ENCODE assay signal across 21 cellular contexts in the genomic region with DNA sequence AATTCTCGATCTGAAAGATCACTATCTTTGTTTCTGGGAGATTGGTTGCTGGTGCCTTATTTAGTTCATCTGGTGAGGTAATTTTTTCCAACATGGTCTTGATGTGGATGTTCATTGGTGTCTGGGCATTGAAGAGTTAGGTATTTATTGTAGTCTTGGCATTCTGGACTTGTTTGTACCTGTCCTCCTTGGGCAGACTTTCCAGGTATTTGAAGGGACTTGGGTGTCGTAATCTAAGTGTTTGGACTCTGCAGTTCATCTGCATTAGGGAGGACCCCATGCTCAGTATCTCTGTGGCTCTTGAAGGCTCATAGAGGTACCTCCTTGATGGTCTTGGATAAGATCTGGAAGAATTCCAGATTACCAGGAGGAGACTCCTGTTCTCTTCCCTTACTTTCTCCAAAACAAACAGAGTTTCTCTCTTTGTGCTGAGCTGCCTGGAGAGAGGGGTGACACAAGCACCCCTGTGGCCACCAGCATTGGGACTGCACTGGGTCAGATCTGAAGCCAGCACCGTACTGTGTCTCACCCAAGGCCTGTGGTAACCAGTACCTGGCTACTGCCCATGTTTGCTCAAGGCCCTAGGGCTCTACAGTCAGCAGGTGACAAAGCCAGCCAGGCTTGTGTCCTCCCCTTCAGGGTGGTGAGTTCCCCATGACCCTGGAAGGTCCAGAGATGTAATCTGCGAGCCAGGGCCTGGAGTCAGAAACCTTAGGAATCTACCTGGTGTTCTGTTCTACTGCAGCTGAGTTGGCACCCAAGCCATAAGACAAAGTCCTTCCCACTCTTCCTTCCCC. TPM values are rescaled to one million over a fixed set of nuclear protein-coding genes. Genes with fewer than 3 reads are reported as not detected.
DNase-seq lines count a peak whose midpoint lies in the region; ATAC-seq, FAIRE-seq and TF ChIP-seq lines count a peak whose summit lies in the region.
"Had no signal": no experiment of that assay in that cellular context is flagged by ENCODE, and none has a peak within 500 bp of the region (broad histone marks: within the 10 kb centered on the region; RNA-seq: fewer than 3 reads in every experiment).

No MANE protein-coding gene starts in this region.

- dilution Hi-C loops in keratinocyte (cut with MboI; ENCODE audit: extremely low pct_ligation_motif_present, low sequenced_read_pairs), result no loop called here

- H3K27me3 Mint-ChIP-seq in activated CD8-positive, alpha-beta T cell treated with anti-CD3 and anti-CD28 coated beads for 36 hours, result peaks cover 2% of the 10 kb centered on the region
- peaks cover 4% of the 10 kb centered on the region for H3K27me3 Mint-ChIP-seq in activated CD8-positive, alpha-beta T cell treated with anti-CD3 and anti-CD28 coated beads, Interleukin-2, amount 10 ng/mL, durations not matched to agents 7 days and 5 days (ENCODE audit: low read depth)
- peaks cover 9% of the 10 kb centered on the region for H3K27me3 Mint-ChIP-seq in activated CD4-positive, alpha-beta memory T cell treated with anti-CD3 and anti-CD28 coated beads, Interleukin-2, amount 10 ng/mL, durations not matched to agents 7 days and 5 days

- no peaks in the 10 kb centered on the region for H3K36me3 ChIP-seq in bronchial epithelial cell (ENCODE audit: control insufficient read depth, insufficient read depth, low read length)
- H3K36me3 ChIP-seq in keratinocyte (ENCODE audit: control insufficient read depth in 2 of 2, extremely low read depth in 1 of 2, insufficient read depth in 2 of 2, low read length in 2 of 2), result peaks cover 0 to 2% of the 10 kb centered on the region in 2 experiments
- no peaks in the 10 kb centered on the region for H3K36me3 ChIP-seq in suprapubic skin
- no peaks in the 10 kb centered on the region for H3K36me3 ChIP-seq in brain microvascular endothelial cell (replicated peaks)
- H3K36me3 ChIP-seq: BLaER1 treated with 17β-estradiol and CSF1 and Interleukin-3, amounts not matched to agents 10 nM and 100 nM had no signal

- 57% methylated on average over 4 of the region's 4 CpGs for WGBS in suprapubic skin

- peaks cover 36% of the 10 kb centered on the region for H3K4me1 ChIP-seq in keratinocyte (ENCODE audit: control insufficient read depth, extremely low read depth, insufficient read depth, low read length)
- peaks cover 32% of the 10 kb centered on the region for H3K4me1 ChIP-seq in suprapubic skin

- H2AFZ ChIP-seq in keratinocyte (ENCODE audit: control insufficient read depth, low read length), result peak overlapping the region; percentile 83

- H3K27ac Mint-ChIP-seq in activated CD8-positive, alpha-beta T cell treated with anti-CD3 and anti-CD28 coated beads for 36 hours, result peak overlapping the region; percentile 3
- no peak overlapping the region for H3K27ac Mint-ChIP-seq in activated CD8-positive, alpha-beta T cell treated with anti-CD3 and anti-CD28 coated beads, Interleukin-2, amount 10 ng/mL, durations not matched to agents 7 days and 5 days
- H3K27ac Mint-ChIP-seq in activated CD4-positive, alpha-beta memory T cell treated with anti-CD3 and anti-CD28 coated beads, Interleukin-2, amount 10 ng/mL, durations not matched to agents 7 days and 5 days, result no peak overlapping the region

- no peak overlapping the region for H3K4me3 ChIP-seq in bronchial epithelial cell (ENCODE audit: low read depth, low read length)
- H3K4me3 ChIP-seq in keratinocyte (ENCODE audit: control insufficient read depth in 2 of 3, extremely low read depth in 1 of 3, insufficient read depth in 2 of 3, low read depth in 1 of 3, low read length in 3 of 3), result peak overlapping the region in 1 of 3 experiments; percentile 5
- no peak overlapping the region for H3K4me3 ChIP-seq in suprapubic skin
- no peak overlapping the region for H3K4me3 ChIP-seq in brain microvascular endothelial cell (ENCODE audit: low read depth, low read length)
- H3K4me3 ChIP-seq: BLaER1 treated with 17β-estradiol and CSF1 and Interleukin-3, amounts not matched to agents 10 nM and 100 nM had no signal

- CTCF ChIA-PET in activated CD8-positive, alpha-beta T cell treated with anti-CD3 and anti-CD28 coated beads for 36 hours (lab: Charles Lee), result interaction anchor here (0.9 to 1.1 kb wide), 4 partner anchors 13 to 126 kb away, joined by 3 to 5 read pairs (median 4); no protein-coding TSS in a partner anchor
- CTCF ChIA-PET in activated CD8-positive, alpha-beta T cell treated with anti-CD3 and anti-CD28 coated beads, Interleukin-2, amount 10 ng/mL, durations not matched to agents 7 days and 5 days (lab: Charles Lee), result no interaction called here
- CTCF ChIA-PET in activated CD4-positive, alpha-beta memory T cell treated with anti-CD3 and anti-CD28 coated beads, Interleukin-2, amount 10 ng/mL, durations not matched to agents 7 days and 5 days (lab: Charles Lee), result interaction anchor here (0.6 kb wide), 1 partner anchor 232 kb away, joined by 5 read pairs; no protein-coding TSS in a partner anchor

- intact Hi-C loops in activated CD8-positive, alpha-beta T cell treated with anti-CD3 and anti-CD28 coated beads for 36 hours (cut with micrococcal nuclease), result no loop called here

- H3K9me3 ChIP-seq in keratinocyte (ENCODE audit: control insufficient read depth, low read depth, low read length) (no peaks in the 10 kb centered on the region), suprapubic skin (no peaks in the 10 kb centered on the region)

- no peaks in the 10 kb centered on the region for H3K9me1 ChIP-seq in keratinocyte (ENCODE audit: control insufficient read depth, extremely low read depth, insufficient read depth, low read length)

- no peaks in the 10 kb centered on the region for H3K9me3 Mint-ChIP-seq in activated CD8-positive, alpha-beta T cell treated with anti-CD3 and anti-CD28 coated beads for 36 hours
- H3K9me3 Mint-ChIP-seq in activated CD8-positive, alpha-beta T cell treated with anti-CD3 and anti-CD28 coated beads, Interleukin-2, amount 10 ng/mL, durations not matched to agents 7 days and 5 days (ENCODE audit: insufficient read depth), result no peaks in the 10 kb centered on the region
- no peaks in the 10 kb centered on the region for H3K9me3 Mint-ChIP-seq in activated CD4-positive, alpha-beta memory T cell treated with anti-CD3 and anti-CD28 coated beads, Interleukin-2, amount 10 ng/mL, durations not matched to agents 7 days and 5 days

- no peak for TF ChIP-seq CTCF in activated CD8-positive, alpha-beta T cell treated with anti-CD3 and anti-CD28 coated beads for 36 hours (IDR thresholded peaks at IDR 0.05)
- no peak for TF ChIP-seq CTCF in bronchial epithelial cell (IDR thresholded peaks at IDR 0.05; ENCODE audit: insufficient read depth, low read length, severe bottlenecking)
- TF ChIP-seq CTCF in keratinocyte (optimal IDR thresholded peaks at IDR 0.05 in 1 of 3, IDR thresholded peaks at IDR 0.05 in 1 of 3, conservative IDR thresholded peaks at IDR 0.05 in 1 of 3; ENCODE audit: extremely low read depth in 1 of 3, insufficient read depth in 2 of 3, low read length in 3 of 3), result no peak
- TF ChIP-seq CTCF in suprapubic skin (IDR thresholded peaks at IDR 0.05), result no peak
- no peak for TF ChIP-seq CTCF in brain microvascular endothelial cell (IDR thresholded peaks at IDR 0.05; ENCODE audit: low read depth, low read length, missing control alignments)

- H3K4me3 Mint-ChIP-seq in activated CD8-positive, alpha-beta T cell treated with anti-CD3 and anti-CD28 coated beads for 36 hours, result no peak overlapping the region
- no peak overlapping the region for H3K4me3 Mint-ChIP-seq in activated CD8-positive, alpha-beta T cell treated with anti-CD3 and anti-CD28 coated beads, Interleukin-2, amount 10 ng/mL, durations not matched to agents 7 days and 5 days
- H3K4me3 Mint-ChIP-seq in activated CD4-positive, alpha-beta memory T cell treated with anti-CD3 and anti-CD28 coated beads, Interleukin-2, amount 10 ng/mL, durations not matched to agents 7 days and 5 days, result no peak overlapping the region

- no peak for TF ChIP-seq POLR2A in suprapubic skin (IDR thresholded peaks at IDR 0.05)

- H3K27me3 ChIP-seq in bronchial epithelial cell (ENCODE audit: control insufficient read depth, insufficient read depth, low read length) (no peaks in the 10 kb centered on the region), keratinocyte (ENCODE audit: control insufficient read depth, extremely low read depth, insufficient read depth, low read length) (no peaks in the 10 kb centered on the region), suprapubic skin (no peaks in the 10 kb centered on the region), brain microvascular endothelial cell (replicated peaks) (no peaks in the 10 kb centered on the region)
- H3K27me3 ChIP-seq: BLaER1 treated with 17β-estradiol and CSF1 and Interleukin-3, amounts not matched to agents 10 nM and 100 nM had no signal

- in situ Hi-C loops in brain microvascular endothelial cell (cut with HindIII; ENCODE audit: low pct_ligation_motif_present, low sequenced_read_pairs), result no loop called here

- no peak for FAIRE-seq in bronchial epithelial cell (lab: Jason Lieb, UNC)
- FAIRE-seq in keratinocyte (lab: Jason Lieb, UNC), result peak; percentile 92
- FAIRE-seq: GM18507 had no signal

- ATAC-seq in activated CD8-positive, alpha-beta T cell treated with anti-CD3 and anti-CD28 coated beads for 36 hours, result no peak
- no peak for ATAC-seq in activated CD8-positive, alpha-beta T cell treated with anti-CD3 and anti-CD28 coated beads, Interleukin-2, amount 10 ng/mL, durations not matched to agents 7 days and 5 days
- ATAC-seq: Panc1 had no signal

- POLR2A ChIA-PET in activated CD8-positive, alpha-beta T cell treated with anti-CD3 and anti-CD28 coated beads for 36 hours (lab: Charles Lee), result no interaction called here
- POLR2A ChIA-PET in activated CD8-positive, alpha-beta T cell treated with anti-CD3 and anti-CD28 coated beads, Interleukin-2, amount 10 ng/mL, durations not matched to agents 7 days and 5 days (lab: Charles Lee), result no interaction called here
- POLR2A ChIA-PET in activated CD4-positive, alpha-beta memory T cell treated with anti-CD3 and anti-CD28 coated beads, Interleukin-2, amount 10 ng/mL, durations not matched to agents 7 days and 5 days (lab: Charles Lee), result no interaction called here

- H3K79me2 ChIP-seq in keratinocyte (ENCODE audit: control insufficient read depth, insufficient read depth, low read length), result no peaks in the 10 kb centered on the region

- H3K27ac ChIP-seq in keratinocyte (ENCODE audit: control insufficient read depth, insufficient read depth, low read length) (peak overlapping the region; percentile 71), suprapubic skin (peak overlapping the region; percentile 51), brain microvascular endothelial cell (no peak overlapping the region)
- H3K27ac ChIP-seq: 22Rv1; BLaER1 treated with 17β-estradiol and CSF1 and Interleukin-3, amounts not matched to agents 10 nM and 100 nM; KMS-11 had no signal

- H4K20me1 ChIP-seq in keratinocyte (ENCODE audit: control insufficient read depth, extremely low read depth, insufficient read depth, low read length), result no peaks in the 10 kb centered on the region
- H4K20me1 ChIP-seq: BLaER1 treated with 17β-estradiol and CSF1 and Interleukin-3, amounts not matched to agents 10 nM and 100 nM had no signal

- no peak for DNase-seq in activated CD8-positive, alpha-beta T cell treated with anti-CD3 and anti-CD28 coated beads for 36 hours
- DNase-seq in activated CD8-positive, alpha-beta T cell treated with anti-CD3 and anti-CD28 coated beads, Interleukin-2, amount 10 ng/mL, durations not matched to agents 7 days and 5 days, result no peak
- peak; percentile 83 for DNase-seq in bronchial epithelial cell (ENCODE audit: low read depth)
- no peak for DNase-seq in keratinocyte (ENCODE audit: low read depth, low spot score)
- DNase-seq in suprapubic skin (ENCODE audit: low spot score in 2 of 2), result no peak
- no peak for DNase-seq in activated CD4-positive, alpha-beta memory T cell treated with anti-CD3 and anti-CD28 coated beads, Interleukin-2, amount 10 ng/mL, durations not matched to agents 7 days and 5 days
- DNase-seq in AML-193 (lab: John Stamatoyannopoulos, UW), result no peak
- DNase-seq in brain microvascular endothelial cell, result no peak
- DNase-seq: EL, MM.1S, NCI-H1105, NCI-H187 treated with DMSO at 0.1 percent for 48 hours, NCI-H2171, NCI-H82, SHP77 had no signal

- H3K4me2 ChIP-seq in keratinocyte (ENCODE audit: control insufficient read depth, extremely low read depth, insufficient read depth, low read depth, low read length), result peak overlapping the region; percentile 57
- H3K4me2 ChIP-seq: KMS-11 had no signal

- H3K36me3 Mint-ChIP-seq in activated CD8-positive, alpha-beta T cell treated with anti-CD3 and anti-CD28 coated beads for 36 hours (ENCODE audit: low read depth), result no peaks in the 10 kb centered on the region
- H3K36me3 Mint-ChIP-seq in activated CD8-positive, alpha-beta T cell treated with anti-CD3 and anti-CD28 coated beads, Interleukin-2, amount 10 ng/mL, durations not matched to agents 7 days and 5 days (ENCODE audit: low read depth), result no peaks in the 10 kb centered on the region
- no peaks in the 10 kb centered on the region for H3K36me3 Mint-ChIP-seq in activated CD4-positive, alpha-beta memory T cell treated with anti-CD3 and anti-CD28 coated beads, Interleukin-2, amount 10 ng/mL, durations not matched to agents 7 days and 5 days (ENCODE audit: low read depth)

- TF ChIP-seq EP300 in suprapubic skin (IDR thresholded peaks at IDR 0.05), result no peak

- H3K4me1 Mint-ChIP-seq in activated CD8-positive, alpha-beta T cell treated with anti-CD3 and anti-CD28 coated beads for 36 hours (ENCODE audit: low read depth), result peaks cover 4% of the 10 kb centered on the region
- no peaks in the 10 kb centered on the region for H3K4me1 Mint-ChIP-seq in activated CD8-positive, alpha-beta T cell treated with anti-CD3 and anti-CD28 coated beads, Interleukin-2, amount 10 ng/mL, durations not matched to agents 7 days and 5 days (ENCODE audit: low read depth)
- no peaks in the 10 kb centered on the region for H3K4me1 Mint-ChIP-seq in activated CD4-positive, alpha-beta memory T cell treated with anti-CD3 and anti-CD28 coated beads, Interleukin-2, amount 10 ng/mL, durations not matched to agents 7 days and 5 days

- peak overlapping the region; percentile 64 for H3K9ac ChIP-seq in keratinocyte (ENCODE audit: control insufficient read depth, extremely low read depth, insufficient read depth, low read length)
- H3K9ac ChIP-seq: BLaER1 treated with 17β-estradiol and CSF1 and Interleukin-3, amounts not matched to agents 10 nM and 100 nM; KMS-11 had no signal

RNA-seq across cellular contexts. Expression of gene A2ML1, which starts 5.3 kb away (rescaled TPM):
- not detected for total RNA-seq in activated CD8-positive, alpha-beta T cell treated with anti-CD3 and anti-CD28 coated beads for 36 hours
- not detected for total RNA-seq in activated CD8-positive, alpha-beta T cell treated with anti-CD3 and anti-CD28 coated beads, Interleukin-2, amount 10 ng/mL, durations not matched to agents 7 days and 5 days
- total RNA-seq in bronchial epithelial cell (61.9 and 258 TPM in 2 replicates), suprapubic skin (100 to 1,000 TPM; 166 to 268 (median 218) TPM)
- 81.1 to 240 TPM (median 98.7 TPM) in 3 replicates for polyA plus RNA-seq in keratinocyte
- 189 TPM for polyA plus RNA-seq in keratinocyte (2011; ENCODE audit: low read depth)
- polyA plus RNA-seq in keratinocyte (2011; cell fraction: cytosol; rRNA removed), result 28.3 and 52.7 TPM in 2 replicates
- polyA plus RNA-seq in keratinocyte (2011; cell fraction: nucleus; rRNA removed), result 281 and 386 TPM in 2 replicates
- 58.0 and 207 TPM in 2 replicates for polyA plus RNA-seq in keratinocyte (2012; ENCODE audit: low replicate concordance)
- 115 to 234 TPM (median 131 TPM) in 3 replicates for polyA minus RNA-seq in keratinocyte
- polyA minus RNA-seq in keratinocyte (2011; cell fraction: cytosol; rRNA and poly(A)+ RNA removed), result 45.7 TPM
- polyA minus RNA-seq in keratinocyte (2011; cell fraction: nucleus; rRNA and poly(A)+ RNA removed), result 342 and 370 TPM in 2 replicates
- not detected for total RNA-seq in activated CD4-positive, alpha-beta memory T cell treated with anti-CD3 and anti-CD28 coated beads, Interleukin-2, amount 10 ng/mL, durations not matched to agents 7 days and 5 days
- total RNA-seq: NCI-H460 had no signal

Comparison
In these comparisons a context has a peak if more than half of its experiments do, and no peak if none do; other contexts are left out.
1. RNA of gene A2ML1, which starts 5.3 kb away (total RNA-seq): 166 to 268 TPM in suprapubic skin and 61.9 to 258 TPM in bronchial epithelial cell; not detected in activated CD8-positive, alpha-beta T cell treated with anti-CD3 and anti-CD28 coated beads for 36 hours, not detected in activated CD8-positive, alpha-beta T cell treated with anti-CD3 and anti-CD28 coated beads, Interleukin-2, amount 10 ng/mL, durations not matched to agents 7 days and 5 days and not detected in activated CD4-positive, alpha-beta memory T cell treated with anti-CD3 and anti-CD28 coated beads, Interleukin-2, amount 10 ng/mL, durations not matched to agents 7 days and 5 days; every median in the first group is over 10 times any median in the second.